ENCODE assay signal across 9 cellular contexts in genomic region chr10:133335238-133336122, GRCh38. TPM values are rescaled to one million over a fixed set of nuclear protein-coding genes. Genes with fewer than 3 reads are reported as not detected.
DNase-seq lines count a peak whose midpoint lies in the region; ATAC-seq and TF ChIP-seq lines count a peak whose summit lies in the region.
"Had no signal": no experiment of that assay in that cellular context is flagged by ENCODE, and none has a peak within 500 bp of the region (broad histone marks: within the 10 kb centered on the region; RNA-seq: fewer than 3 reads in every experiment).

No MANE protein-coding gene starts in this region.

- H3K27ac ChIP-seq in CD4-positive, alpha-beta T cell (ENCODE audit: low read depth, low read length): peak overlapping the region; percentile 53
- H3K27ac ChIP-seq in foreskin keratinocyte (no peak overlapping the region), suprapubic skin (no peak overlapping the region)

- H3K4me1 ChIP-seq in NT2/D1 (ENCODE audit: insufficient read depth, insufficient read length) (no peaks in the 10 kb centered on the region), foreskin keratinocyte (no peaks in the 10 kb centered on the region), suprapubic skin (peaks cover 23% of the 10 kb centered on the region)

- peaks cover 12% of the 10 kb centered on the region for H3K27me3 Mint-ChIP-seq in CD4-positive, alpha-beta T cell

- no peaks in the 10 kb centered on the region for H3K9me3 ChIP-seq in CD4-positive, alpha-beta T cell (ENCODE audit: control insufficient read depth, low read length)
- H3K9me3 ChIP-seq in NT2/D1 (ENCODE audit: insufficient read depth, low read length) (peaks cover 14% of the 10 kb centered on the region; the same call in 1 of the 2 replicates), suprapubic skin (no peaks in the 10 kb centered on the region)

- peaks cover 4% of the 10 kb centered on the region for H3K36me3 Mint-ChIP-seq in CD4-positive, alpha-beta T cell (ENCODE audit: low read depth)

- ATAC-seq in CD4-positive, alpha-beta T cell (ENCODE audit: poor library complexity): peak; percentile 56
- ATAC-seq in foreskin keratinocyte: peak; percentile 36
- ATAC-seq in omental fat pad (ENCODE audit: low FRiP score): peak; percentile 30
- ATAC-seq in GM18505 (IDR thresholded peaks at IDR 0.05; ENCODE audit: unreplicated experiment): no peak
- no peak for ATAC-seq in HG03095 (IDR thresholded peaks at IDR 0.05; ENCODE audit: unreplicated experiment)

- no peak overlapping the region for H3K9ac ChIP-seq in NT2/D1 (ENCODE audit: insufficient read length, low read depth)

- H3K4me3 ChIP-seq in NT2/D1 (ENCODE audit: insufficient read length, low read depth) (peak overlapping the region; percentile 8), suprapubic skin (peak overlapping the region; percentile 38)

- WGBS in suprapubic skin: 0% methylated on average over 1 of the region's 76 CpGs

- TF ChIP-seq CTCF in CD4-positive, alpha-beta T cell (IDR thresholded peaks at IDR 0.05): no peak
- TF ChIP-seq CTCF in foreskin keratinocyte (conservative IDR thresholded peaks at IDR 0.05) (no peak), omental fat pad (IDR thresholded peaks at IDR 0.05) (no peak), suprapubic skin (IDR thresholded peaks at IDR 0.05) (no peak)

- peak overlapping the region; percentile 86 for H3K27ac Mint-ChIP-seq in CD4-positive, alpha-beta T cell

- H3K4me3 Mint-ChIP-seq in CD4-positive, alpha-beta T cell: peak overlapping the region; percentile 81

- H3K36me3 ChIP-seq in NT2/D1 (ENCODE audit: insufficient read depth, insufficient read length, low read length) (no peaks in the 10 kb centered on the region), suprapubic skin (no peaks in the 10 kb centered on the region)

- no peak for TF ChIP-seq EP300 in suprapubic skin (IDR thresholded peaks at IDR 0.05)

- CTCF ChIA-PET in CD4-positive, alpha-beta T cell (lab: Charles Lee): no interaction called here

- TF ChIP-seq POLR2A in suprapubic skin (IDR thresholded peaks at IDR 0.05): no peak
- TF ChIP-seq POLR2A in GM18505 (IDR thresholded peaks at IDR 0.05; ENCODE audit: borderline replicate concordance, extremely low read depth, insufficient read depth, insufficient read length): no peak

- peaks cover 6% of the 10 kb centered on the region for H3K4me1 Mint-ChIP-seq in CD4-positive, alpha-beta T cell (ENCODE audit: low read depth)

- intact Hi-C loops in CD4-positive, alpha-beta T cell (cut with DNase I, micrococcal nuclease): loop anchor here (2.0 to 5.0 kb wide), 4 partner anchors 21 to 57 kb away; partner anchors contain the start of genes ECHS1 (in 1 of the 2), FUOM (in 1 of the 2) and MTG1 (in 1 of the 2)

- POLR2A ChIA-PET in CD4-positive, alpha-beta T cell (lab: Charles Lee): interaction anchor here (0.7 to 2.0 kb wide), 9 partner anchors 11 to 73 kb away, joined by 3 to 12 read pairs (median 5); partner anchors contain the start of genes FUOM and PAOX

- peak; percentile 67 to 93 (median 78) for DNase-seq in CD4-positive, alpha-beta T cell
- no peak for DNase-seq in NT2/D1 (ENCODE audit: low read depth, low spot score)
- peak in 3 of 4 experiments; percentile 41 to 73 (median 68) for DNase-seq in activated naive CD4-positive, alpha-beta T cell (lab: John Stamatoyannopoulos, UW)
- DNase-seq in foreskin keratinocyte: no peak
- DNase-seq in omental fat pad (ENCODE audit: low spot score): no peak
- DNase-seq in suprapubic skin (ENCODE audit: low spot score in 2 of 2): no peak

- H3K9me3 Mint-ChIP-seq in CD4-positive, alpha-beta T cell: peaks cover 4% of the 10 kb centered on the region

- no peaks in the 10 kb centered on the region for H3K27me3 ChIP-seq in CD4-positive, alpha-beta T cell (ENCODE audit: control insufficient read depth, insufficient read depth, low read length)
- peaks cover 91% of the 10 kb centered on the region for H3K27me3 ChIP-seq in NT2/D1 (ENCODE audit: insufficient read depth, insufficient read length)
- peaks cover 65% of the 10 kb centered on the region for H3K27me3 ChIP-seq in foreskin keratinocyte
- peaks cover 84% of the 10 kb centered on the region for H3K27me3 ChIP-seq in suprapubic skin

RNA-seq across cellular contexts. Expression of gene CALY, which starts 1.2 kb away (rescaled TPM):
- total RNA-seq in CD4-positive, alpha-beta T cell: 1 to 10 TPM; 3.8 to 3.9 TPM
- total RNA-seq in foreskin keratinocyte (not detected in 2 replicates), omental fat pad (not detected), suprapubic skin (under 1 TPM in 1 of 4 donors, not detected in 3; 0.30 TPM)
- polyA plus RNA-seq in foreskin keratinocyte: not detected in 2 replicates

RNA-seq across cellular contexts. Expression of gene PRAP1, which starts 11.7 kb away (rescaled TPM):
- not detected for total RNA-seq in CD4-positive, alpha-beta T cell
- not detected in 2 replicates for total RNA-seq in foreskin keratinocyte
- polyA plus RNA-seq in foreskin keratinocyte: not detected in 2 replicates
- 1 to 10 TPM in 1 of 4 donors, not detected in 3; 3.3 TPM for total RNA-seq in omental fat pad
- 1 to 10 TPM in 1 of 4 donors, not detected in 3; 2.2 TPM for total RNA-seq in suprapubic skin
- total RNA-seq: subcutaneous adipose tissue had no signal

RNA-seq across cellular contexts. Expression of gene FUOM, which starts 22.3 kb away (rescaled TPM):
- 10 to 100 TPM; 10.3 to 11.7 TPM for total RNA-seq in CD4-positive, alpha-beta T cell
- total RNA-seq in foreskin keratinocyte (22.0 and 33.7 TPM in 2 replicates), omental fat pad (10 to 100 TPM; 20.6 to 34.3 (median 24.1) TPM), suprapubic skin (10 to 100 TPM in 3 of 4 donors, 1 to 10 TPM in 1; 7.8 to 13.8 (median 11.7) TPM)
- polyA plus RNA-seq in foreskin keratinocyte: 29.7 and 50.2 TPM in 2 replicates

RNA-seq across cellular contexts. Expression of gene ZNF511, which starts 26.8 kb away (rescaled TPM):
- 10 to 100 TPM; 38.1 to 40.9 TPM for total RNA-seq in CD4-positive, alpha-beta T cell
- total RNA-seq in foreskin keratinocyte: 42.3 and 50.3 TPM in 2 replicates
- polyA plus RNA-seq in foreskin keratinocyte: 42.9 and 54.1 TPM in 2 replicates
- 10 to 100 TPM; 19.3 to 40.2 (median 23.3) TPM for total RNA-seq in omental fat pad
- total RNA-seq in suprapubic skin: 10 to 100 TPM; 15.5 to 24.4 (median 17.3) TPM

RNA-seq across cellular contexts. Expression of gene TUBGCP2, which starts 26.8 kb away (rescaled TPM):
- total RNA-seq in CD4-positive, alpha-beta T cell: 10 to 100 TPM; 89.3 to 94.2 TPM
- total RNA-seq in foreskin keratinocyte (64.9 and 68.1 TPM in 2 replicates), omental fat pad (10 to 100 TPM; 29.0 to 44.5 (median 36.3) TPM), suprapubic skin (100 to 1,000 TPM in 1 of 4 donors, 10 to 100 TPM in 3; 44.5 to 107 (median 57.1) TPM)
- 84.2 and 88.8 TPM in 2 replicates for polyA plus RNA-seq in foreskin keratinocyte

Comparison
In these comparisons a context has a peak if more than half of its experiments do, and no peak if none do; other contexts are left out.
1. ATAC-seq: peak in CD4-positive, alpha-beta T cell (single experiment), foreskin keratinocyte (single experiment) and omental fat pad (single experiment); none in GM18505 (single experiment) and HG03095 (single experiment).
2. DNase-seq: peak in CD4-positive, alpha-beta T cell (10 of 10) and activated naive CD4-positive, alpha-beta T cell (3 of 4); none in NT2/D1 (single experiment), foreskin keratinocyte (0 of 2), omental fat pad (single experiment) and suprapubic skin (0 of 2).